Comparison of ENCODE assay signal across 24 cellular contexts in the genomic region with DNA sequence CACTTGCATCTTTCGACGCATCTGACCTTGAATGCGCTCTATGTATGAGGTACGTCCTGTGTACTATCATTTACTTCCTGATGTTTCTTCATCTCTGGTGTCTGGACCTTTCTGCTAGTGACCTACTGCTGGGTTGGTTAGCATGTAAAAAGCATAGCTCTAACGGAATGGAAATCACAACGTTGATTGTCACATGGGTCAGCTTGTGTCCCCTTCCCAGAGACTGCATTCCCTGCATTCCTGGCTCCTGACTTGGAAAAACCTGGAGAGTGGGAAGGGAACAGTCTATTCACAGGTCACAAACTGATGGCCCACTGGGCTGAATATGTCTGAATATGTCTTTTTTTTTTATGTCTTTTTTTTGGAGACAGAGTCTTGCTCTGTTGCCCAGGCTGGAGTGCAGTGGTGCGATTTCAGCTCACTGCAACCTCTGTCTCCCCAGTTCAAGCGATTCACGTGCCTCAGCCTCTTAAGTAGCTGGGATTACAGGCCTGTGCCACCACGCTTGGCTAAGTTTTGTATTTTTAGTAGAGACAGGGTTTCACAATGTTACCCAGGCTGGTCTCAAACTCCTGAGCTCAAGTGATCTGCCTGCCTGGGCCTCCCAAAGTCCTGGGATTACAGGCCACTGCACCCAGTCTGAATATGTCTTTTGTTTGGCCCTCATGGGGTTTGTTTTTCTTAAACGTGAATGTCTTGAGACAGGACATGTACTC. TPM values are rescaled to one million over a fixed set of nuclear protein-coding genes. Genes with fewer than 3 reads are reported as not detected.
"Had no signal": no experiment of that assay in that cellular context is flagged by ENCODE, and none has a peak within 500 bp of the region (broad histone marks: within the 10 kb centered on the region; RNA-seq: fewer than 3 reads in every experiment).

No MANE protein-coding gene starts in this region.

- DNase-seq: activated CD4-positive, alpha-beta T cell treated with anti-CD3 and anti-CD28 coated beads, Interleukin-2, amount 10 ng/mL, durations not matched to agents 7 days and 5 days; activated CD4-positive, CD25-positive, alpha-beta regulatory T cell treated with anti-CD3 and anti-CD28 coated beads, Interleukin-2, amount 50 U/mL, for 72 hours; activated CD8-positive, alpha-beta memory T cell treated with anti-CD3 and anti-CD28 coated beads, Interleukin-2, amount 10 ng/mL, durations not matched to agents 7 days and 5 days; activated CD8-positive, alpha-beta T cell treated with anti-CD3 and anti-CD28 coated beads for 36 hours; activated gamma-delta T cell; activated naive CD8-positive, alpha-beta T cell treated with anti-CD3 and anti-CD28 coated beads for 36 hours; activated T-cell treated with anti-CD3 and anti-CD28 coated beads for 4 hours; cortex of kidney; endodermal cell; kidney; naive thymus-derived CD8-positive, alpha-beta T cell; retina; spleen; stimulated activated CD4-positive, alpha-beta T cell treated with anti-CD3 and anti-CD28 coated beads, Interleukin-4, amount 100 ng/mL, for 1 hour; stimulated activated naive CD4-positive, alpha-beta T cell; SW 1271; testis; upper lobe of left lung; WERI-Rb-1 had no signal

- H3K27ac ChIP-seq: breast epithelium, neural progenitor cell, spleen, testis, upper lobe of left lung, WERI-Rb-1 had no signal

- H3K4me3 ChIP-seq: breast epithelium, lung, neural progenitor cell, spleen, testis, upper lobe of left lung had no signal

- H3K27me3 ChIP-seq: neural progenitor cell, testis, upper lobe of left lung had no signal

- H3K4me1 ChIP-seq: breast epithelium, neural progenitor cell, spleen, testis had no signal

- H3K36me3 ChIP-seq: breast epithelium, neural progenitor cell, WERI-Rb-1 had no signal

- H2AFZ ChIP-seq: neural progenitor cell had no signal

- FAIRE-seq: kidney had no signal

- H3K9ac ChIP-seq: neural progenitor cell had no signal

- ATAC-seq: activated CD8-positive, alpha-beta memory T cell treated with anti-CD3 and anti-CD28 coated beads, Interleukin-2, amount 10 ng/mL, durations not matched to agents 7 days and 5 days; activated CD8-positive, alpha-beta T cell treated with anti-CD3 and anti-CD28 coated beads for 36 hours; left lobe of liver; naive thymus-derived CD8-positive, alpha-beta T cell had no signal

- H3K9me3 ChIP-seq: breast epithelium, spleen, testis, upper lobe of left lung had no signal

- H3K4me2 ChIP-seq: neural progenitor cell had no signal

RNA-seq across cellular contexts. Expression of a gene that starts 16.3 kb away (rescaled TPM):
- total RNA-seq: T-helper 2 cell treated with Interferon-gamma antibody and Interleukin-4, amounts not matched to agents 100 ng/mL and 5 ng/mL, for 36 hours had no signal
